ENCODE assay signal across 19 cellular contexts in genomic region chr5:174223355-174223754, GRCh38.
"Had no signal": no experiment of that assay in that cellular context is flagged by ENCODE, and none has a peak within 500 bp of the region (broad histone marks: within the 10 kb centered on the region; RNA-seq: fewer than 3 reads in every experiment).

No MANE protein-coding gene starts in this region.

- H3K9me3 ChIP-seq: esophagus squamous epithelium, lower lobe of right lung, pancreas, tibial artery, upper lobe of left lung, uterus had no signal

- H3K27ac ChIP-seq: esophagus squamous epithelium, gastroesophageal sphincter, hepatocyte, left ventricle myocardium inferior, lower lobe of right lung, pancreas, tibial artery, upper lobe of left lung, uterus had no signal

- ATAC-seq: gastroesophageal sphincter; left cardiac atrium; lower lobe of right lung; pancreas; right cardiac atrium; stimulated activated memory B cell treated with anti-CD40 and anti-IgM and Interleukin-4, amounts not matched to agents 10 μg/mL and 1 μg/mL and 100 μg/mL, for 72 hours had no signal

- DNase-seq: dermis blood vessel endothelial cell; esophagus squamous epithelium; foreskin fibroblast; glutamatergic neuron; kidney; left cardiac atrium; left ventricle myocardium inferior; lower lobe of right lung; naive B cell; occipital lobe; pancreas; right cardiac atrium; stimulated activated CD4-positive, alpha-beta T cell treated with anti-CD3 and anti-CD28 coated beads, Interleukin-4, amount 100 ng/mL, for 24 hours; tibial artery; upper lobe of left lung; uterus had no signal

- H3K4me2 ChIP-seq: hepatocyte had no signal

- H3K27me3 ChIP-seq: esophagus squamous epithelium, hepatocyte, pancreas, upper lobe of left lung, uterus had no signal

- H3K79me2 ChIP-seq: hepatocyte had no signal

- H3K36me3 ChIP-seq: esophagus squamous epithelium, gastroesophageal sphincter, left ventricle myocardium inferior, lower lobe of right lung, pancreas, tibial artery, upper lobe of left lung, uterus had no signal

- H3K4me1 ChIP-seq: esophagus squamous epithelium, gastroesophageal sphincter, left ventricle myocardium inferior, lower lobe of right lung, pancreas, tibial artery, upper lobe of left lung, uterus had no signal

- H3K4me3 ChIP-seq: esophagus squamous epithelium, gastroesophageal sphincter, hepatocyte, left ventricle myocardium inferior, lower lobe of right lung, pancreas, tibial artery, upper lobe of left lung, uterus had no signal
